ENCODE assay signal across 8 cellular contexts in the genomic region with DNA sequence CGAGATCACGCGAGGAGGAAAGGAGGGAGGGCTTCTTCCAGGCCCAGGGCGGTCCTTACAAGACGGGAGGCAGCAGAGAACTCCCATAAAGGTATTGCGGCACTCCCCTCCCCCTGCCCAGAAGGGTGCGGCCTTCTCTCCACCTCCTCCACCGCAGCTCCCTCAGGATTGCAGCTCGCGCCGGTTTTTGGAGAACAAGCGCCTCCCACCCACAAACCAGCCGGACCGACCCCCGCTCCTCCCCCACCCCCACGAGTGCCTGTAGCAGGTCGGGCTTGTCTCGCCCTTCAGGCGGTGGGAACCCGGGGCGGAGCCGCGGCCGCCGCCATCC. TPM values are rescaled to one million over a fixed set of nuclear protein-coding genes. Genes with fewer than 3 reads are reported as not detected.
DNase-seq lines count a peak whose midpoint lies in the region; ATAC-seq and TF ChIP-seq lines count a peak whose summit lies in the region.

No MANE protein-coding gene starts in this region.

- CTCF ChIA-PET in PC-9 (lab: Charles Lee): interaction anchor here (0.7 to 1.2 kb wide), 2 partner anchors 43 to 484 kb away, joined by 4 to 5 read pairs; no protein-coding TSS in a partner anchor

- intact Hi-C loops in PC-9 (cut with micrococcal nuclease; ENCODE audit: unreplicated experiment): loop anchor here (1.0 to 5.0 kb wide), 2 partner anchors 26 to 44 kb away; no protein-coding TSS in a partner anchor
- intact Hi-C loops in left ventricle myocardium inferior (cut with micrococcal nuclease): no loop called here

- peak overlapping the region; percentile 89 for H3K9ac ChIP-seq in HUES48 (ENCODE audit: low read depth, low read length)

- H2AFZ ChIP-seq in PC-9: no peak overlapping the region

- BruUV-seq in PC-9 (replicated peaks; lab: Mats Ljungman, UMichigan): no TSS peak

- H3K9me3 ChIP-seq in HUES48 (ENCODE audit: control insufficient read depth, insufficient read depth, low read length) (no peaks in the 10 kb centered on the region), PC-9 (ENCODE audit: insufficient read depth, low read depth) (no peaks in the 10 kb centered on the region), left ventricle myocardium inferior (replicated peaks) (no peaks in the 10 kb centered on the region)

- H3K4me1 ChIP-seq in HUES48 (ENCODE audit: control insufficient read depth, insufficient read depth, low read length) (peaks cover 21% of the 10 kb centered on the region), PC-9 (replicated peaks; ENCODE audit: insufficient read depth) (peaks cover 54% of the 10 kb centered on the region), left ventricle myocardium inferior (peaks cover 82% of the 10 kb centered on the region)

- TF ChIP-seq CTCF in PC-9 (conservative IDR thresholded peaks at IDR 0.05): no peak
- TF ChIP-seq CTCF in left ventricle myocardium inferior (IDR thresholded peaks at IDR 0.05; ENCODE audit: borderline replicate concordance): no peak

- peaks cover 65% of the 10 kb centered on the region for H3K36me3 Mint-ChIP-seq in activated naive CD8-positive, alpha-beta T cell treated with anti-CD3 and anti-CD28 coated beads, Interleukin-2, amount 50 U/mL, for 24 hours (ENCODE audit: low read depth)

- H3K9me3 Mint-ChIP-seq in activated naive CD8-positive, alpha-beta T cell treated with anti-CD3 and anti-CD28 coated beads, Interleukin-2, amount 50 U/mL, for 24 hours: no peaks in the 10 kb centered on the region

- H3K27ac Mint-ChIP-seq in activated naive CD8-positive, alpha-beta T cell treated with anti-CD3 and anti-CD28 coated beads, Interleukin-2, amount 50 U/mL, for 24 hours: peak overlapping the region; percentile 89

- no peaks in the 10 kb centered on the region for H3K9me2 ChIP-seq in PC-9 (ENCODE audit: insufficient read depth)

- peaks cover 2% of the 10 kb centered on the region for H3K27me3 Mint-ChIP-seq in activated naive CD8-positive, alpha-beta T cell treated with anti-CD3 and anti-CD28 coated beads, Interleukin-2, amount 50 U/mL, for 24 hours

- peaks cover 86% of the 10 kb centered on the region for H3K79me2 ChIP-seq in PC-9 (ENCODE audit: low read depth)

- H4K20me1 ChIP-seq in PC-9 (ENCODE audit: insufficient read depth): peaks cover 70% of the 10 kb centered on the region

- H3K4me2 ChIP-seq in PC-9: peak overlapping the region; percentile 95

- H3K4me1 Mint-ChIP-seq in activated naive CD8-positive, alpha-beta T cell treated with anti-CD3 and anti-CD28 coated beads, Interleukin-2, amount 50 U/mL, for 24 hours: peaks cover 71% of the 10 kb centered on the region

- H3F3A ChIP-seq in PC-9 (ENCODE audit: insufficient read depth, low read depth): peaks cover 63% of the 10 kb centered on the region

- H3K27me3 ChIP-seq in HUES48 (ENCODE audit: control insufficient read depth, insufficient read depth, low read length): no peaks in the 10 kb centered on the region
- H3K27me3 ChIP-seq in PC-9 (ENCODE audit: insufficient read depth, low read depth): no peaks in the 10 kb centered on the region
- no peaks in the 10 kb centered on the region for H3K27me3 ChIP-seq in left ventricle myocardium inferior (ENCODE audit: low read depth)

- peaks cover 42% of the 10 kb centered on the region for H3K36me3 ChIP-seq in HUES48 (ENCODE audit: control insufficient read depth, insufficient read depth, low read length)
- H3K36me3 ChIP-seq in PC-9 (ENCODE audit: low read depth): peaks cover 42% of the 10 kb centered on the region
- H3K36me3 ChIP-seq in left ventricle myocardium inferior: peaks cover 18% of the 10 kb centered on the region

- POLR2A ChIA-PET in PC-9 (lab: Charles Lee; ENCODE audit: unreplicated experiment): interaction anchor here (0.5 to 1.2 kb wide), 7 partner anchors 24 to 253 kb away, joined by 3 to 18 read pairs (median 7); partner anchors contain the start of genes MTMR14 and THUMPD3

- H3K4me3 ChIP-seq in HUES48 (ENCODE audit: low read depth, low read length) (peak overlapping the region; percentile 83), PC-9 (peak overlapping the region; percentile 63), left ventricle myocardium inferior (peak overlapping the region; percentile 80)

- H3K4me3 Mint-ChIP-seq in activated naive CD8-positive, alpha-beta T cell treated with anti-CD3 and anti-CD28 coated beads, Interleukin-2, amount 50 U/mL, for 24 hours: peak overlapping the region; percentile 92

- ATAC-seq in GM21526 (IDR thresholded peaks at IDR 0.05; ENCODE audit: low FRiP score, unreplicated experiment): peak; percentile 30
- ATAC-seq in activated naive CD8-positive, alpha-beta T cell treated with anti-CD3 and anti-CD28 coated beads, Interleukin-2, amount 50 U/mL, for 24 hours: peak; percentile 44
- ATAC-seq in HG03457 (IDR thresholded peaks at IDR 0.05; ENCODE audit: unreplicated experiment): no peak

- DNase-seq in ELF-1 (ENCODE audit: low read depth, low spot score) (peak; percentile 97), PC-9 (peak; percentile 91 to 93), left ventricle myocardium inferior (no peak), pulmonary artery endothelial cell (ENCODE audit: low read depth, low spot score) (peak; percentile 81)
- peak; percentile 80 for DNase-seq in activated naive CD8-positive, alpha-beta T cell treated with anti-CD3 and anti-CD28 coated beads, Interleukin-2, amount 50 U/mL, for 24 hours

- H3K27ac ChIP-seq in HUES48 (ENCODE audit: low read depth, low read length) (peak overlapping the region; percentile 100), PC-9 (peak overlapping the region; percentile 91), left ventricle myocardium inferior (replicated peaks) (peak overlapping the region; percentile 98)

RNA-seq across cellular contexts. Expression of gene SETD5, which starts 1.1 kb away (rescaled TPM):
- total RNA-seq in PC-9 (2021): 117 and 140 TPM in 2 replicates
- 49.9 TPM for total RNA-seq in left ventricle myocardium inferior
- 40.2 and 47.0 TPM in 2 replicates for total RNA-seq in pulmonary artery endothelial cell

RNA-seq across cellular contexts. Expression of gene THUMPD3, which starts 33.4 kb away (rescaled TPM):
- total RNA-seq in PC-9 (2021) (48.8 and 49.9 TPM in 2 replicates), left ventricle myocardium inferior (57.4 TPM), pulmonary artery endothelial cell (33.4 and 47.5 TPM in 2 replicates)
